ENCODE assay signal across 2 cellular contexts in genomic region chr16:77657016-77657415, GRCh38.
TF ChIP-seq lines count a peak whose summit lies in the region.

No MANE protein-coding gene starts in this region.

TF ChIP-seq in IMR-90, 13 proteins besides CTCF, POLR2A, EP300 and RAD21 (continued from another document):
- TF ChIP-seq SMC3 (IDR thresholded peaks at IDR 0.05; ENCODE audit: low read depth, low read length) (no peak), NFE2L2 (IDR thresholded peaks at IDR 0.05; ENCODE audit: low read depth, low read length) (peak; percentile 83), RCOR1 (IDR thresholded peaks at IDR 0.05; ENCODE audit: insufficient replicate concordance, low read length) (no peak), MAZ (IDR thresholded peaks at IDR 0.05; ENCODE audit: borderline replicate concordance, low read depth, low read length) (no peak)
TF ChIP-seq in IMR-90: peak in this region for 4.

TF ChIP-seq in WTC11, 78 proteins besides CTCF, POLR2A, EP300 and RAD21 (continued from another document):
- TF ChIP-seq ZBTB43 (CRISPR knock-in tag; IDR thresholded peaks at IDR 0.05) (no peak), CDX4 (CRISPR knock-in tag; IDR thresholded peaks at IDR 0.05; ENCODE audit: borderline replicate concordance) (no peak), AR (CRISPR knock-in tag; IDR thresholded peaks at IDR 0.05) (no peak), NFYB (CRISPR knock-in tag; conservative IDR thresholded peaks at IDR 0.05; ENCODE audit: low read depth) (peak; percentile 83), GTF2I (CRISPR knock-in tag; conservative IDR thresholded peaks at IDR 0.05) (no peak), ZNF532 (CRISPR knock-in tag; IDR thresholded peaks at IDR 0.05; ENCODE audit: borderline replicate concordance) (no peak), CREM (CRISPR knock-in tag; IDR thresholded peaks at IDR 0.05) (no peak), TEAD1 (CRISPR knock-in tag; IDR thresholded peaks at IDR 0.05) (no peak), IRF2 (CRISPR knock-in tag; IDR thresholded peaks at IDR 0.05; ENCODE audit: borderline replicate concordance, low read depth) (no peak), JUN (CRISPR knock-in tag; IDR thresholded peaks at IDR 0.05) (no peak), RELA (CRISPR knock-in tag; IDR thresholded peaks at IDR 0.05; ENCODE audit: borderline replicate concordance) (no peak), ETV6 (CRISPR knock-in tag; IDR thresholded peaks at IDR 0.05) (no peak), RORB (CRISPR knock-in tag; IDR thresholded peaks at IDR 0.05) (no peak), IRF1 (CRISPR knock-in tag; IDR thresholded peaks at IDR 0.05) (no peak), OVOL2 (CRISPR knock-in tag; IDR thresholded peaks at IDR 0.05; ENCODE audit: borderline replicate concordance) (no peak), USF2 (CRISPR knock-in tag; IDR thresholded peaks at IDR 0.05) (peak; percentile 86), HMGA2 (CRISPR knock-in tag; IDR thresholded peaks at IDR 0.05) (no peak), ATF3 (CRISPR knock-in tag; conservative IDR thresholded peaks at IDR 0.05) (no peak), MLX (CRISPR knock-in tag; IDR thresholded peaks at IDR 0.05) (no peak), ZNF396 (CRISPR knock-in tag; IDR thresholded peaks at IDR 0.05; ENCODE audit: borderline replicate concordance) (no peak), NR3C1 (CRISPR knock-in tag; conservative IDR thresholded peaks at IDR 0.05; ENCODE audit: low read depth) (no peak), SP1 (CRISPR knock-in tag; conservative IDR thresholded peaks at IDR 0.05) (no peak), ZNF219 (CRISPR knock-in tag; IDR thresholded peaks at IDR 0.05; ENCODE audit: borderline replicate concordance) (no peak), ZNF416 (CRISPR knock-in tag; IDR thresholded peaks at IDR 0.05) (no peak), USF1 (CRISPR knock-in tag; IDR thresholded peaks at IDR 0.05) (peak; percentile 77; the same call in 1 of the 2 replicates), FOXP4 (CRISPR knock-in tag; IDR thresholded peaks at IDR 0.05) (no peak), ATF1 (CRISPR knock-in tag; IDR thresholded peaks at IDR 0.05) (no peak), CBFB (CRISPR knock-in tag; IDR thresholded peaks at IDR 0.05; ENCODE audit: low read depth) (no peak), FOXK1 (CRISPR knock-in tag; IDR thresholded peaks at IDR 0.05) (no peak)
